In the genomic region with DNA sequence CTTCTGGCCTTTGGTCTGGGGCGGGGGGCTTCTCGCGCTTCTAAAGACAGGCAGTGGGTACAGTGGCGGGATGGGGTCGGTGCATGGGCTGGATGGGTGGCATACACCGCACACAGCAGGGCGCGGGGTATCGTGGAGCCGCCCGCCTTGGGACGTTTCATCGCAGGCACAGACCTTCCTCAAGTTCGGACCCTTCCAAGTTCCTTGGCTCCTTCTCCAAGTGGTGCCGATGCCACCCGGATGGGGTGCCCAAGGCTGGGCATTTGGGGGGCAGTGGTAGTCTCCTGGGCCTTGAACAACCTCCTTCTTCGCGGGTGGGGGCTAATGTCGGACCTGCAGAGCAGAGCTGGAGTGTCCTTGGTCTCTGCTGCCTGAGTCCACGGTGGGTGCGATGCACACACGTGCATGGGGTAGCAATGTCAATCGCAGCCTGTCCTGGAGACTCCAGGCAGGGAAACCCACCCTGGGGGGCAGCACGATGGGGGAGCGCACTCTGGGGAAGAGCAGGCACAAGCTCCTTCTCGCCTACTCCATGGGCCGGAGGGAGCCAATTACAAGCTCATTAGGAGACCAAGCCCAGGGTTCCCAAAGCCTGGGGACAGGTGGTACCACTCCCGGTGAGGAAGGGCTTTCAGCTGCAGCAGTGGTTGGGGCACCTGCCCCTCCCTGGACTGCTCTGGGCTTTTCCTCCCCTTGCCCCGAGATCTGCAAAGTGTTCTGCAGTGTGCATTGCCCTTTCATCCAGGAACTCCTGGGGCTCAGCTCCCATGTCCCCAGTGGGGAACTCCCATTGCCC, we compare ENCODE assay signal across 7 cellular contexts. TPM values are rescaled to one million over a fixed set of nuclear protein-coding genes. Genes with fewer than 3 reads are reported as not detected.
DNase-seq lines count a peak whose midpoint lies in the region; ATAC-seq, FAIRE-seq and TF ChIP-seq lines count a peak whose summit lies in the region.

No MANE protein-coding gene starts in this region.

- peak overlapping the region; percentile 78 for H3K4me3 Mint-ChIP-seq in T-helper 17 cell

- H3K27me3 Mint-ChIP-seq in T-helper 17 cell = peaks cover 12% of the 10 kb centered on the region

- no peak for TF ChIP-seq CTCF in HFF-Myc (IDR thresholded peaks at IDR 0.05; ENCODE audit: low read depth, low read length, missing control alignments)
- no peak for TF ChIP-seq CTCF in mucosa of descending colon (IDR thresholded peaks at IDR 0.05)
- no peak for TF ChIP-seq CTCF in GM10248 (IDR thresholded peaks at IDR 0.05; ENCODE audit: control extremely low read depth, extremely low read depth, low read depth, missing control alignments)

- H3K36me3 ChIP-seq in small intestine (ENCODE audit: control insufficient read depth in 2 of 2, insufficient read depth in 2 of 2, low read length in 2 of 2) = no peaks in the 10 kb centered on the region
- no peaks in the 10 kb centered on the region for H3K36me3 ChIP-seq in mucosa of descending colon (ENCODE audit: low read depth)

- CTCF ChIA-PET in GM10248 (lab: Yijun Ruan, JAX) = interaction anchor here (0.8 to 2.8 kb wide), 5 partner anchors 10 to 292 kb away, joined by 3 to 9 read pairs (median 4); no protein-coding TSS in a partner anchor

- peaks cover 3% of the 10 kb centered on the region for H3K4me1 Mint-ChIP-seq in T-helper 17 cell

- no peaks in the 10 kb centered on the region for H3K36me3 Mint-ChIP-seq in T-helper 17 cell (ENCODE audit: low read depth)

- peak overlapping the region; percentile 31 for H3K4me3 ChIP-seq in HFF-Myc (replicated peaks; ENCODE audit: low read depth, low read length)
- H3K4me3 ChIP-seq in small intestine (ENCODE audit: low read depth in 1 of 2, low read length in 2 of 2) = no peak overlapping the region
- H3K4me3 ChIP-seq in mucosa of descending colon = no peak overlapping the region

- DNase-seq in HFF-Myc (ENCODE audit: extremely low read depth, low read depth) = no peak
- DNase-seq in T-helper 17 cell = no peak
- no peak for DNase-seq in left ventricle myocardium superior
- no peak for DNase-seq in small intestine
- DNase-seq in mucosa of descending colon = no peak
- DNase-seq in GM10248 (ENCODE audit: extremely low spot score) = no peak
- DNase-seq in NCI-H2227 treated with DMSO at 0.1 percent for 48 hours (lab: John Stamatoyannopoulos, UW) = no peak

- H3K4me1 ChIP-seq in small intestine (ENCODE audit: control insufficient read depth in 2 of 2, insufficient read depth in 1 of 2, low read depth in 1 of 2, low read length in 1 of 2) = peaks cover 0 to 3% of the 10 kb centered on the region in 2 donors
- peaks cover 45% of the 10 kb centered on the region for H3K4me1 ChIP-seq in mucosa of descending colon (ENCODE audit: low read depth)

- no peaks in the 10 kb centered on the region for H3K27me3 ChIP-seq in small intestine (ENCODE audit: control insufficient read depth in 2 of 2, insufficient read depth in 2 of 2, low read length in 2 of 2)

- FAIRE-seq in small intestine (lab: Jason Lieb, UNC) = no peak

- WGBS in small intestine, 3 donors = 55 to 63% (median 56%) methylated on average over 29 of the region's 29 CpGs

- H3K27ac ChIP-seq in small intestine (ENCODE audit: low read depth in 1 of 2, low read length in 1 of 2) = peak overlapping the region; percentile 12 to 49

- intact Hi-C loops in left ventricle myocardium superior (cut with micrococcal nuclease) = loop anchor here (10.0 kb wide), 2 partner anchors 48 to 88 kb away; no protein-coding TSS in a partner anchor
- intact Hi-C loops in mucosa of descending colon (cut with DNase I, micrococcal nuclease) = loop anchor here (10.0 kb wide), 2 partner anchors 48 to 88 kb away; no protein-coding TSS in a partner anchor

- ATAC-seq in T-helper 17 cell (peak; percentile 16), left ventricle myocardium superior (peak; percentile 0), mucosa of descending colon (no peak)

- H3K9me3 ChIP-seq in T-helper 17 cell (ENCODE audit: control insufficient read depth, low read length, poor library complexity, severe bottlenecking) = no peaks in the 10 kb centered on the region
- no peaks in the 10 kb centered on the region for H3K9me3 ChIP-seq in small intestine (ENCODE audit: control insufficient read depth, low read depth)
- no peaks in the 10 kb centered on the region for H3K9me3 ChIP-seq in mucosa of descending colon

- H3K27ac Mint-ChIP-seq in T-helper 17 cell = peak overlapping the region; percentile 27

- POLR2A ChIA-PET in GM10248 (lab: Yijun Ruan, JAX) = no interaction called here

RNA-seq across cellular contexts. Expression of a gene that starts 0.7 kb away (rescaled TPM):
- total RNA-seq in T-helper 17 cell = 1 to 10 TPM; 4.4 to 6.9 TPM
- 101 TPM for total RNA-seq in left ventricle myocardium superior
- polyA plus RNA-seq in small intestine = 10 to 100 TPM in 1 of 3 donors, 1 to 10 TPM in 2; 2.9 to 15.2 (median 7.3) TPM
- total RNA-seq in mucosa of descending colon = 100 to 1,000 TPM in 1 of 3 donors, 10 to 100 TPM in 2; 11.8 to 151 (median 28.2) TPM

RNA-seq across cellular contexts. Expression of a gene that starts 40.2 kb away (rescaled TPM):
- total RNA-seq in T-helper 17 cell = under 1 TPM in 1 of 2 donors, not detected in 1; 0.34 TPM
- total RNA-seq in left ventricle myocardium superior = 1.5 TPM
- 1 to 10 TPM in 2 of 3 donors, not detected in 1; 1.5 to 6.5 TPM for polyA plus RNA-seq in small intestine
- total RNA-seq in mucosa of descending colon = 1 to 10 TPM; 1.2 to 2.2 (median 1.8) TPM
